Comparison of ENCODE assay signal across 8 cellular contexts in genomic region chr6:148343383-148343782, GRCh38. TPM values are rescaled to one million over a fixed set of nuclear protein-coding genes. Genes with fewer than 3 reads are reported as not detected.
DNase-seq lines count a peak whose midpoint lies in the region; ATAC-seq, FAIRE-seq and TF ChIP-seq lines count a peak whose summit lies in the region.

No MANE protein-coding gene starts in this region.

- peak; percentile 23 for FAIRE-seq in GM19239 (lab: Jason Lieb, UNC)

- peak overlapping the region; percentile 79 to 84 for H3K4me3 ChIP-seq in gastroesophageal sphincter
- peak overlapping the region; percentile 64 for H3K4me3 ChIP-seq in retinal pigment epithelial cell (ENCODE audit: low read length)

- DNase-seq in GM19239 (ENCODE audit: insufficient read length, low spot score) = no peak
- no peak for DNase-seq in retinal pigment epithelial cell (ENCODE audit: low read depth)
- no peak for DNase-seq in DMS79 (lab: John Stamatoyannopoulos, UW)
- no peak for DNase-seq in NK-92 (lab: John Stamatoyannopoulos, UW; ENCODE audit: unreplicated experiment)
- DNase-seq in activated naive CD4-positive, alpha-beta T cell treated with anti-CD3 and anti-CD28 coated beads, Interleukin-2, amount 50 U/mL, for 16 hours = no peak
- no peak for DNase-seq in NCI-H1694 treated with DMSO at 0.1 percent for 48 hours (lab: John Stamatoyannopoulos, UW)

- TF ChIP-seq CTCF in VCaP (conservative IDR thresholded peaks at IDR 0.05) = 0 out of 2 replicates have a peak, but pooled peaks have one; percentile 6
- peak in 1 of 4 experiments; percentile 33 for TF ChIP-seq CTCF in gastroesophageal sphincter (IDR thresholded peaks at IDR 0.05)
- TF ChIP-seq CTCF in retinal pigment epithelial cell (conservative IDR thresholded peaks at IDR 0.05; ENCODE audit: low read depth, low read length) = no peak

- H3K27ac ChIP-seq in VCaP (peak overlapping the region; percentile 95), gastroesophageal sphincter (peak overlapping the region; percentile 51 to 90 (median 86))

- 10 to 14% methylated on average over 3 of the region's 3 CpGs for WGBS in gastroesophageal sphincter (ENCODE audit: low coverage in 1 of 2), 2 donors

- no peak for TF ChIP-seq EP300 in gastroesophageal sphincter (IDR thresholded peaks at IDR 0.05)

- ATAC-seq in gastroesophageal sphincter = no peak

- H3K4me1 ChIP-seq in gastroesophageal sphincter = peaks cover 0 to 54% (median 4%) of the 10 kb centered on the region in 3 donors

- TF ChIP-seq POLR2A in gastroesophageal sphincter (IDR thresholded peaks at IDR 0.05) = no peak

- H3K27me3 ChIP-seq in gastroesophageal sphincter = no peaks in the 10 kb centered on the region

- H3K36me3 ChIP-seq in gastroesophageal sphincter = no peaks in the 10 kb centered on the region

- no peaks in the 10 kb centered on the region for H3K9me3 ChIP-seq in gastroesophageal sphincter

RNA-seq across cellular contexts. Expression of gene SASH1, which starts 0.7 kb away (rescaled TPM):
- 10 to 100 TPM; 48.9 to 78.9 (median 64.6) TPM for total RNA-seq in gastroesophageal sphincter
